16 cellular contexts compared by ENCODE assay signal in genomic region chr9:133273098-133273497, GRCh38. TPM values are rescaled to one million over a fixed set of nuclear protein-coding genes. Genes with fewer than 3 reads are reported as not detected.
DNase-seq lines count a peak whose midpoint lies in the region; ATAC-seq and TF ChIP-seq lines count a peak whose summit lies in the region.
"Had no signal": no experiment of that assay in that cellular context is flagged by ENCODE, and none has a peak within 500 bp of the region (broad histone marks: within the 10 kb centered on the region; RNA-seq: fewer than 3 reads in every experiment).

No MANE protein-coding gene starts in this region.

- no peak for DNase-seq in T-helper 1 cell
- no peak for DNase-seq in thyroid gland
- no peak for DNase-seq in left lung
- no peak for DNase-seq in GM20000 (ENCODE audit: low spot score)
- no peak for DNase-seq in SW480 (ENCODE audit: low spot score)
- DNase-seq: C1 segment of cervical spinal cord, KBM-7, NCI-H1092 treated with DMSO at 0.1 percent for 48 hours, NCI-H1694 treated with DMSO at 0.1 percent for 48 hours, PC-3 had no signal

- no peaks in the 10 kb centered on the region for H3K9me3 Mint-ChIP-seq in T-helper 1 cell treated with Interleukin-12 subunit alpha and Interleukin-12 subunit beta and Interleukin-4 antibody, amounts not matched to agents 30 μg/mL and 1 μg/mL, for 36 hours
- peaks cover 3% of the 10 kb centered on the region for H3K9me3 Mint-ChIP-seq in nephron

- H3K9me3 ChIP-seq in duodenal mucosa (ENCODE audit: control insufficient read depth in 1 of 2, low read length in 2 of 2) (peaks cover 0 to 3% of the 10 kb centered on the region in 2 donors), thyroid gland (no peaks in the 10 kb centered on the region), left lung (peaks cover 0 to under 1% of the 10 kb centered on the region in 2 donors)

- peaks cover 56% of the 10 kb centered on the region for H3K27me3 Mint-ChIP-seq in T-helper 1 cell treated with Interleukin-12 subunit alpha and Interleukin-12 subunit beta and Interleukin-4 antibody, amounts not matched to agents 30 μg/mL and 1 μg/mL, for 36 hours (ENCODE audit: low read depth)
- H3K27me3 Mint-ChIP-seq in nephron (ENCODE audit: low read depth), result peaks cover 63% of the 10 kb centered on the region

- no peak for TF ChIP-seq CTCF in nephron (IDR thresholded peaks at IDR 0.05; ENCODE audit: unreplicated experiment in 3 of 3)
- no peak for TF ChIP-seq CTCF in thyroid gland (IDR thresholded peaks at IDR 0.05)
- no peak for TF ChIP-seq CTCF in left lung (IDR thresholded peaks at IDR 0.05)
- no peak for TF ChIP-seq CTCF in GM20000 (IDR thresholded peaks at IDR 0.05; ENCODE audit: extremely low read depth, missing control alignments)

- intact Hi-C loops in thyroid gland (cut with DNase I) (no loop called here), left lung (cut with DNase I) (no loop called here)

- ATAC-seq in left lung, result no peak
- ATAC-seq: GM23338, PC-3 had no signal

- H3K27ac ChIP-seq in duodenal mucosa (ENCODE audit: low read depth, low read length) (no peak overlapping the region), thyroid gland (peak overlapping the region in 2 of 3 donors; percentile 94 to 96), left lung (no peak overlapping the region)
- H3K27ac ChIP-seq: 22Rv1 had no signal

- H3K4me3 ChIP-seq in duodenal mucosa (ENCODE audit: low read depth in 1 of 2, low read length in 2 of 2) (peak overlapping the region; percentile 72 to 73), thyroid gland (replicated peaks in 1 of 3) (no peak overlapping the region), left lung (no peak overlapping the region)
- H3K4me3 ChIP-seq: GM23338 had no signal

- no peak for TF ChIP-seq POLR2A in thyroid gland (IDR thresholded peaks at IDR 0.05)

- H3K36me3 Mint-ChIP-seq in T-helper 1 cell treated with Interleukin-12 subunit alpha and Interleukin-12 subunit beta and Interleukin-4 antibody, amounts not matched to agents 30 μg/mL and 1 μg/mL, for 36 hours (ENCODE audit: low read depth), result no peaks in the 10 kb centered on the region
- H3K36me3 Mint-ChIP-seq in nephron (ENCODE audit: low read depth), result no peaks in the 10 kb centered on the region

- peak overlapping the region; percentile 9 for H3K4me3 Mint-ChIP-seq in T-helper 1 cell treated with Interleukin-12 subunit alpha and Interleukin-12 subunit beta and Interleukin-4 antibody, amounts not matched to agents 30 μg/mL and 1 μg/mL, for 36 hours
- H3K4me3 Mint-ChIP-seq in nephron, result peak overlapping the region in 2 of 3 experiments; percentile 66 to 84
- H3K4me3 Mint-ChIP-seq: GM23338 had no signal

- H3K4me1 ChIP-seq in duodenal mucosa (ENCODE audit: control insufficient read depth in 1 of 2, insufficient read depth in 2 of 2, low read length in 2 of 2) (peaks cover 22 to 37% of the 10 kb centered on the region in 2 donors), thyroid gland (peaks cover 11 to 16% of the 10 kb centered on the region in 2 donors), left lung (peaks cover 0 to 13% of the 10 kb centered on the region in 2 donors)

- H3K27me3 ChIP-seq in duodenal mucosa (ENCODE audit: control insufficient read depth in 1 of 2, insufficient read depth in 2 of 2, low read length in 2 of 2) (no peaks in the 10 kb centered on the region), thyroid gland (no peaks in the 10 kb centered on the region), left lung (peaks cover 14 to 44% of the 10 kb centered on the region in 2 donors)

- WGBS in thyroid gland, 2 donors, result 89% methylated on average over 7 of the region's 7 CpGs

- peak overlapping the region in 1 of 2 donors; percentile 82 for H3K9ac ChIP-seq in duodenal mucosa (ENCODE audit: low read depth in 1 of 2, low read length in 2 of 2)

- H3K36me3 ChIP-seq in duodenal mucosa (ENCODE audit: control insufficient read depth in 1 of 2, insufficient read depth in 2 of 2, low read length in 2 of 2) (peaks cover 0 to 3% of the 10 kb centered on the region in 2 donors), thyroid gland (no peaks in the 10 kb centered on the region), left lung (no peaks in the 10 kb centered on the region)

- H3K4me1 Mint-ChIP-seq in T-helper 1 cell treated with Interleukin-12 subunit alpha and Interleukin-12 subunit beta and Interleukin-4 antibody, amounts not matched to agents 30 μg/mL and 1 μg/mL, for 36 hours (ENCODE audit: low read depth), result peaks cover 10% of the 10 kb centered on the region
- no peaks in the 10 kb centered on the region for H3K4me1 Mint-ChIP-seq in nephron
- H3K4me1 Mint-ChIP-seq: GM23338 had no signal

- peak overlapping the region; percentile 26 for H3K27ac Mint-ChIP-seq in T-helper 1 cell treated with Interleukin-12 subunit alpha and Interleukin-12 subunit beta and Interleukin-4 antibody, amounts not matched to agents 30 μg/mL and 1 μg/mL, for 36 hours
- H3K27ac Mint-ChIP-seq in nephron, result peak overlapping the region in 2 of 3 experiments; percentile 26 to 83
- H3K27ac Mint-ChIP-seq: GM23338 had no signal

RNA-seq across cellular contexts. Expression of gene ABO, which starts 1.9 kb away (rescaled TPM):
- 10 to 100 TPM; 15.7 to 32.6 (median 24.9) TPM for total RNA-seq in thyroid gland
- total RNA-seq in left lung, result 1 to 10 TPM; 5.7 to 7.9 TPM
- total RNA-seq: M059J, PC-3 had no signal

Comparison
In these comparisons a context has a peak if more than half of its experiments do, and no peak if none do; other contexts are left out.
1. H3K27ac ChIP-seq: peak in thyroid gland (2 of 3); none in duodenal mucosa (single experiment) and left lung (0 of 2).
2. H3K4me3 ChIP-seq: peak in duodenal mucosa (2 of 2); none in thyroid gland (0 of 3) and left lung (0 of 2).